18 cellular contexts compared by ENCODE assay signal in the genomic region with DNA sequence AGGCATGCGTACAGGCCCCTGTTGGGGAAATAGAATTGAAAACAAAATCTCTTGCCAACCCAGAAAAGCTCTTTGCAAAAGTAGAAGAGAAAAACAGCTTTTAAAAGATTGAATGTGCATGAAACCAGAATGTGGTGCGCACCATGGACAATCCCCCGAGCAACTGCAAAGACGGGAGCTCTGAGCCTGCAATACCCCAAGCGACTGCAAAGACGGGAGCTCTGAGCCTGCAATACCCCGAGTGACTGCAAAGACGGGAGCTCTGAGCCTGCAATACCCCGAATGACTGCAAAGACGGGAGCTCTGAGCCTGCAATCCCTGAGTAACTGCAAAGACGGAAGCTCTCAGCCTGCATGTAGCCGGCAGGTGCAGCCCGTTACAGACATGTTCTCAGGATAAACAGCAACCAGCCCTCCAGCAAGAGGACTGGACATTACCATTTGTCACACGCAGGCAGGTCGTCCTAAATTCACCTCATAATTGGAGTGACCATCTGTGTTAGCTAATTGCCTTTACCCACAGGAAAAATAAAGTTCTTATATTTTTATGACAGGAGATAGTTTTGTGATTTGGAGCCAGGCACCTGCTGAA. TPM values are rescaled to one million over a fixed set of nuclear protein-coding genes. Genes with fewer than 3 reads are reported as not detected.
DNase-seq lines count a peak whose midpoint lies in the region; ATAC-seq, FAIRE-seq and TF ChIP-seq lines count a peak whose summit lies in the region.
"Had no signal": no experiment of that assay in that cellular context is flagged by ENCODE, and none has a peak within 500 bp of the region (broad histone marks: within the 10 kb centered on the region; RNA-seq: fewer than 3 reads in every experiment).

No MANE protein-coding gene starts in this region.

- H3K4me3 ChIP-seq in K562 (no peak overlapping the region), right lobe of liver (no peak overlapping the region), PC-3 (ENCODE audit: low read length) (no peak overlapping the region)

- no peaks in the 10 kb centered on the region for H3K9me3 ChIP-seq in K562 (replicated peaks; ENCODE audit: control insufficient read depth, insufficient read depth, low read depth, low read length)
- H3K9me3 ChIP-seq in right lobe of liver: no peaks in the 10 kb centered on the region
- H3K9me3 ChIP-seq in PC-3 (ENCODE audit: low read length): no peaks in the 10 kb centered on the region

- WGBS in K562 (ENCODE audit: insufficient coverage, low coverage, missing lambda C conversion rate): 88% methylated on average over 15 of the region's 15 CpGs
- WGBS in right lobe of liver (ENCODE audit: insufficient coverage, low coverage, low lambda C conversion rate, missing lambda C conversion rate): 76% methylated on average over 8 of the region's 15 CpGs

- no peak overlapping the region for H3K4me3 Mint-ChIP-seq in natural killer cell treated with Interleukin-12 subunit alpha and Interleukin-12 subunit beta and Interleukin-15 and Interleukin-18, amount 100 ng/mL, for 72 hours
- no peak overlapping the region for H3K4me3 Mint-ChIP-seq in natural killer cell
- H3K4me3 Mint-ChIP-seq: activated naive CD8-positive, alpha-beta T cell treated with anti-CD3 and anti-CD28 coated beads, Interleukin-2, amount 50 U/mL, for 24 hours had no signal

- H3K9me2 ChIP-seq in PC-3 (replicated peaks; ENCODE audit: low read length): no peaks in the 10 kb centered on the region

- peaks cover 1 to 6% of the 10 kb centered on the region in 2 donors for H3K4me1 Mint-ChIP-seq in natural killer cell treated with Interleukin-12 subunit alpha and Interleukin-12 subunit beta and Interleukin-15 and Interleukin-18, amount 100 ng/mL, for 72 hours (ENCODE audit: low read depth in 2 of 2)
- peaks cover 9 to 11% of the 10 kb centered on the region in 2 donors for H3K4me1 Mint-ChIP-seq in natural killer cell

- no peak for TF ChIP-seq RAD21 in K562 (CRISPR knock-in tag; conservative IDR thresholded peaks at IDR 0.05 in 1 of 2, IDR thresholded peaks at IDR 0.05 in 1 of 2)

- H3K27me3 ChIP-seq in K562 (ENCODE audit: control insufficient read depth in 2 of 2, insufficient read depth in 2 of 2, low read length in 2 of 2) (no peaks in the 10 kb centered on the region), right lobe of liver (no peaks in the 10 kb centered on the region), PC-3 (ENCODE audit: low read length) (no peaks in the 10 kb centered on the region)

- ATAC-seq in natural killer cell treated with Interleukin-12 subunit alpha and Interleukin-12 subunit beta and Interleukin-15 and Interleukin-18, amount 100 ng/mL, for 72 hours: no peak
- ATAC-seq in natural killer cell (no peak), K562 (no peak), right lobe of liver (no peak), PC-3 (no peak)
- ATAC-seq: activated naive CD8-positive, alpha-beta T cell treated with anti-CD3 and anti-CD28 coated beads, Interleukin-2, amount 50 U/mL, for 24 hours had no signal

- intact Hi-C loops in natural killer cell (cut with micrococcal nuclease) (no loop called here), K562 (cut with micrococcal nuclease) (no loop called here), right lobe of liver (cut with DNase I) (no loop called here), PC-3 (cut with micrococcal nuclease) (no loop called here)

- TF ChIP-seq POLR2A in K562 (conservative IDR thresholded peaks at IDR 0.05) (no peak), right lobe of liver (IDR thresholded peaks at IDR 0.05) (no peak)

- BruUV-seq in K562 (replicated peaks; lab: Mats Ljungman, UMichigan): no TSS peak
- no TSS peak for BruUV-seq in PC-3 (replicated peaks; lab: Mats Ljungman, UMichigan)

- CTCF ChIA-PET in K562 (lab: Yijun Ruan, JAX; ENCODE audit: low intra/inter-chr PET ratio): interaction anchor here (0.6 kb wide), 1 partner anchor 52 kb away, joined by 3 read pairs; no protein-coding TSS in a partner anchor
- CTCF ChIA-PET in PC-3 (lab: Charles Lee): no interaction called here

- peaks cover 4 to 37% of the 10 kb centered on the region in 2 experiments for H3K4me1 ChIP-seq in K562 (replicated peaks in 1 of 2; ENCODE audit: control insufficient read depth in 2 of 2, insufficient read depth in 2 of 2, low read length in 2 of 2)
- H3K4me1 ChIP-seq in right lobe of liver: peaks cover 0 to 47% (median 12%) of the 10 kb centered on the region in 4 donors
- peaks cover 8% of the 10 kb centered on the region for H3K4me1 ChIP-seq in PC-3 (ENCODE audit: insufficient read depth, low read length)

- no peaks in the 10 kb centered on the region for H3K9me3 Mint-ChIP-seq in natural killer cell treated with Interleukin-12 subunit alpha and Interleukin-12 subunit beta and Interleukin-15 and Interleukin-18, amount 100 ng/mL, for 72 hours
- H3K9me3 Mint-ChIP-seq in natural killer cell: no peaks in the 10 kb centered on the region
- H3K9me3 Mint-ChIP-seq: activated naive CD8-positive, alpha-beta T cell treated with anti-CD3 and anti-CD28 coated beads, Interleukin-2, amount 50 U/mL, for 24 hours had no signal

- H3K27ac Mint-ChIP-seq in natural killer cell treated with Interleukin-12 subunit alpha and Interleukin-12 subunit beta and Interleukin-15 and Interleukin-18, amount 100 ng/mL, for 72 hours: no peak overlapping the region
- no peak overlapping the region for H3K27ac Mint-ChIP-seq in natural killer cell
- H3K27ac Mint-ChIP-seq: activated naive CD8-positive, alpha-beta T cell treated with anti-CD3 and anti-CD28 coated beads, Interleukin-2, amount 50 U/mL, for 24 hours had no signal

- H4K20me1 ChIP-seq in K562 (replicated peaks; ENCODE audit: control insufficient read depth, insufficient read depth, low read length) (peaks cover 28% of the 10 kb centered on the region), PC-3 (ENCODE audit: low read length) (no peaks in the 10 kb centered on the region)

- in situ Hi-C loops in K562 (cut with MboI): no loop called here

- H3K27me3 Mint-ChIP-seq in natural killer cell treated with Interleukin-12 subunit alpha and Interleukin-12 subunit beta and Interleukin-15 and Interleukin-18, amount 100 ng/mL, for 72 hours: no peaks in the 10 kb centered on the region
- H3K27me3 Mint-ChIP-seq in natural killer cell (ENCODE audit: low read depth in 2 of 2): no peaks in the 10 kb centered on the region
- H3K27me3 Mint-ChIP-seq: activated naive CD8-positive, alpha-beta T cell treated with anti-CD3 and anti-CD28 coated beads, Interleukin-2, amount 50 U/mL, for 24 hours; progenitor cell of endocrine pancreas had no signal

- no peaks in the 10 kb centered on the region for H3K36me3 Mint-ChIP-seq in natural killer cell treated with Interleukin-12 subunit alpha and Interleukin-12 subunit beta and Interleukin-15 and Interleukin-18, amount 100 ng/mL, for 72 hours
- H3K36me3 Mint-ChIP-seq in natural killer cell: no peaks in the 10 kb centered on the region

- peak; percentile 69 for FAIRE-seq in K562 (lab: Jason Lieb, UNC)
- FAIRE-seq: D721Med had no signal

- peaks cover 8% of the 10 kb centered on the region for H3K9me1 ChIP-seq in K562 (ENCODE audit: control insufficient read depth, insufficient read depth, low read length)

- H3K79me2 ChIP-seq in K562 (ENCODE audit: control insufficient read depth, insufficient read depth, low read length) (peaks cover 40% of the 10 kb centered on the region), PC-3 (ENCODE audit: low read length) (no peaks in the 10 kb centered on the region)

- TF ChIP-seq CTCF in natural killer cell (IDR thresholded peaks at IDR 0.05): no peak
- no peak for TF ChIP-seq CTCF in K562 (IDR thresholded peaks at IDR 0.05 in 2 of 3, conservative IDR thresholded peaks at IDR 0.05 in 1 of 3; ENCODE audit: insufficient read depth in 2 of 3, low read depth in 1 of 3, low read length in 3 of 3)
- TF ChIP-seq CTCF in right lobe of liver (IDR thresholded peaks at IDR 0.05): no peak
- no peak for TF ChIP-seq CTCF in PC-3 (conservative IDR thresholded peaks at IDR 0.05; ENCODE audit: low read depth, low read length)

- no peak overlapping the region for H3K4me2 ChIP-seq in K562 (ENCODE audit: insufficient read depth, low read length)
- no peak overlapping the region for H3K4me2 ChIP-seq in PC-3 (ENCODE audit: low read length)

- H3K36me3 ChIP-seq in K562 (ENCODE audit: control insufficient read depth, insufficient read depth, low read length): peaks cover 36% of the 10 kb centered on the region; the same call in 2 of the 3 replicates
- H3K36me3 ChIP-seq in right lobe of liver: no peaks in the 10 kb centered on the region
- H3K36me3 ChIP-seq in PC-3 (ENCODE audit: low read depth, low read length): no peaks in the 10 kb centered on the region

- POLR2A ChIA-PET in K562 (lab: Yijun Ruan, JAX): interaction anchor here (0.7 to 3.0 kb wide), 7 partner anchors 8 to 68 kb away, joined by 3 to 17 read pairs (median 5); a partner anchor contains a TSS
- POLR2A ChIA-PET in PC-3 (lab: Charles Lee; ENCODE audit: unreplicated experiment): no interaction called here

- no peak overlapping the region for H2AFZ ChIP-seq in K562 (ENCODE audit: low read depth, low read length)
- H2AFZ ChIP-seq in PC-3 (ENCODE audit: low read length): no peak overlapping the region

- DNase-seq in natural killer cell treated with Interleukin-12 subunit alpha and Interleukin-12 subunit beta and Interleukin-15 and Interleukin-18, amount 100 ng/mL, for 72 hours (ENCODE audit: low spot score): peak; percentile 8
- DNase-seq in natural killer cell: no peak
- DNase-seq in K562 (ENCODE audit: extremely low read depth in 1 of 4, low spot score in 3 of 4): no peak
- no peak for DNase-seq in right lobe of liver
- DNase-seq in NCI-H345 (lab: John Stamatoyannopoulos, UW): no peak
- no peak for DNase-seq in mesenteric fat pad (ENCODE audit: low spot score)
- DNase-seq in PC-3: no peak
- DNase-seq in NCI-H1105 (lab: John Stamatoyannopoulos, UW): no peak
- DNase-seq: activated CD4-positive, CD25-positive, alpha-beta regulatory T cell; activated naive CD8-positive, alpha-beta T cell treated with anti-CD3 and anti-CD28 coated beads, Interleukin-2, amount 50 U/mL, for 24 hours; cortex of kidney; NCI-H1436; stimulated activated CD4-positive, alpha-beta T cell treated with anti-CD3 and anti-CD28 coated beads, Interleukin-1b, Interleukin-23, amount 100 ng/mL, for 48 hours; stimulated activated CD8-positive, alpha-beta memory T cell treated with anti-CD3 and anti-CD28 coated beads, Interleukin-4, amount 100 ng/mL, for 48 hours; SW 1271 had no signal

- no peak for TF ChIP-seq EP300 in K562 (IDR thresholded peaks at IDR 0.05; ENCODE audit: low read length)

- H3K27ac ChIP-seq in K562 (ENCODE audit: extremely low read depth, low read depth, low read length): no peak overlapping the region
- peak overlapping the region in 2 of 3 donors; percentile 44 to 66 for H3K27ac ChIP-seq in right lobe of liver
- H3K27ac ChIP-seq in PC-3 (ENCODE audit: low read length): no peak overlapping the region

- peak overlapping the region in 1 of 2 experiments; percentile 61; a peak in 1 of 4 replicates for H3K9ac ChIP-seq in K562 (ENCODE audit: insufficient read depth in 1 of 2, low read depth in 2 of 2, low read length in 2 of 2)
- H3K9ac ChIP-seq in PC-3 (ENCODE audit: low read length): no peak overlapping the region

- H3F3A ChIP-seq in PC-3 (ENCODE audit: low read length, unreplicated experiment): no peaks in the 10 kb centered on the region

RNA-seq across cellular contexts. Expression of a gene that starts 6.2 kb away (rescaled TPM):
- total RNA-seq in natural killer cell treated with Interleukin-12 subunit alpha and Interleukin-12 subunit beta and Interleukin-15 and Interleukin-18, amount 100 ng/mL, for 72 hours: 1 to 10 TPM; 4.0 to 5.1 TPM
- 1 to 10 TPM; 1.3 to 2.7 (median 1.6) TPM for total RNA-seq in natural killer cell
- 3.1 and 10.5 TPM in 2 replicates for total RNA-seq in K562 (2011; cell fraction: chromatin; rRNA removed; ENCODE audit: low replicate concordance)
- total RNA-seq in K562 (2011; cell fraction: nucleolus; rRNA removed): 12.0 and 14.7 TPM in 2 replicates
- total RNA-seq in K562 (2011; cell fraction: nucleoplasm; rRNA removed): 5.9 TPM in 2 replicates
- 18.6 and 21.8 TPM in 2 replicates for total RNA-seq in K562 (2014; rRNA removed)
- total RNA-seq in K562 (2014; rRNA removed; fragmentation: Illumina TruSeq; extraction: Trizol): 1.1 and 1.8 TPM in 2 replicates
- total RNA-seq in K562 (2015; rRNA removed; fragmentation: Illumina TruSeq; extraction: Trizol): 5.5 and 5.7 TPM in 2 replicates
- 18.7 and 19.2 TPM in 2 replicates for total RNA-seq in K562 (2021)
- polyA plus RNA-seq in K562 (2011; rRNA removed): 4.9 and 8.3 TPM in 2 replicates
- 7.9 and 29.5 TPM in 2 replicates for polyA plus RNA-seq in K562 (2011; cell fraction: cytosol; rRNA removed)
- polyA plus RNA-seq in K562 (2011; cell fraction: nucleus; rRNA removed): 9.1 and 15.1 TPM in 2 replicates
- polyA plus RNA-seq in K562 (2012): 11.8 and 13.9 TPM in 2 replicates
- polyA plus RNA-seq in K562 (2014; fragmentation: Illumina TruSeq; extraction: Trizol): 1.5 and 3.5 TPM in 2 replicates
- polyA plus RNA-seq in K562 (2014; fragmentation: Nextera tagmentation; extraction: Ambion mirVana): under 1 TPM; 0.04 to 0.20 TPM
- 13.1 and 13.2 TPM in 2 replicates for polyA plus RNA-seq in K562 (2014; rRNA removed)
- polyA minus RNA-seq in K562 (2011; rRNA and poly(A)+ RNA removed): 1.3 and 1.6 TPM in 2 replicates
- 7.2 and 17.1 TPM in 2 replicates for polyA minus RNA-seq in K562 (2011; cell fraction: cytosol; rRNA and poly(A)+ RNA removed)
- polyA minus RNA-seq in K562 (2011; cell fraction: nucleus; rRNA and poly(A)+ RNA removed): 4.3 and 5.3 TPM in 2 replicates
- total RNA-seq in right lobe of liver: 1 to 10 TPM in 3 of 6 experiments, under 1 TPM in 3; 0.44 to 1.6 (median 0.96) TPM
- 1.6 TPM for total RNA-seq in mesenteric fat pad
- total RNA-seq in PC-3 (2014; rRNA removed): 3.7 and 4.7 TPM in 2 replicates

RNA-seq across cellular contexts. Expression of a gene that starts 16.7 kb away (rescaled TPM):
- 10 to 100 TPM; 53.9 to 84.2 TPM for total RNA-seq in natural killer cell treated with Interleukin-12 subunit alpha and Interleukin-12 subunit beta and Interleukin-15 and Interleukin-18, amount 100 ng/mL, for 72 hours
- 10 to 100 TPM; 58.9 to 79.4 (median 76.5) TPM for total RNA-seq in natural killer cell
- total RNA-seq in K562 (2011; cell fraction: chromatin; rRNA removed; ENCODE audit: low replicate concordance): 109 and 296 TPM in 2 replicates
- total RNA-seq in K562 (2011; cell fraction: nucleolus; rRNA removed): 251 and 260 TPM in 2 replicates
- total RNA-seq in K562 (2011; cell fraction: nucleoplasm; rRNA removed): 183 and 184 TPM in 2 replicates
- 212 and 268 TPM in 2 replicates for total RNA-seq in K562 (2014; rRNA removed)
- 46.9 and 56.8 TPM in 2 replicates for total RNA-seq in K562 (2014; rRNA removed; fragmentation: Illumina TruSeq; extraction: Trizol)
- 94.0 and 99.6 TPM in 2 replicates for total RNA-seq in K562 (2015; rRNA removed; fragmentation: Illumina TruSeq; extraction: Trizol)
- 277 and 283 TPM in 2 replicates for total RNA-seq in K562 (2021)
- polyA plus RNA-seq in K562 (2011; rRNA removed): 130 and 189 TPM in 2 replicates
- polyA plus RNA-seq in K562 (2011; cell fraction: cytosol; rRNA removed): 210 and 322 TPM in 2 replicates
- 461 and 543 TPM in 2 replicates for polyA plus RNA-seq in K562 (2011; cell fraction: nucleus; rRNA removed)
- 186 and 202 TPM in 2 replicates for polyA plus RNA-seq in K562 (2012)
- 94.3 and 120 TPM in 2 replicates for polyA plus RNA-seq in K562 (2014; fragmentation: Illumina TruSeq; extraction: Trizol)
- polyA plus RNA-seq in K562 (2014; fragmentation: Nextera tagmentation; extraction: Ambion mirVana): 10 to 100 TPM in 1 of 2 experiments, 1 to 10 TPM in 1; 8.1 to 11.0 TPM
- 209 and 237 TPM in 2 replicates for polyA plus RNA-seq in K562 (2014; rRNA removed)
- polyA minus RNA-seq in K562 (2011; rRNA and poly(A)+ RNA removed): 65.6 and 71.9 TPM in 2 replicates
- 96.6 and 122 TPM in 2 replicates for polyA minus RNA-seq in K562 (2011; cell fraction: cytosol; rRNA and poly(A)+ RNA removed)
- polyA minus RNA-seq in K562 (2011; cell fraction: nucleus; rRNA and poly(A)+ RNA removed): 81.0 and 130 TPM in 2 replicates
- total RNA-seq in right lobe of liver: 100 to 1,000 TPM in 2 of 6 experiments, 10 to 100 TPM in 4; 56.2 to 133 (median 73.5) TPM
- 82.1 TPM for total RNA-seq in mesenteric fat pad
- total RNA-seq in PC-3 (2014; rRNA removed): 124 and 153 TPM in 2 replicates

RNA-seq across cellular contexts. Expression of a gene that starts 43.9 kb away (rescaled TPM):
- not detected for total RNA-seq in natural killer cell treated with Interleukin-12 subunit alpha and Interleukin-12 subunit beta and Interleukin-15 and Interleukin-18, amount 100 ng/mL, for 72 hours
- total RNA-seq in natural killer cell (not detected), K562 (2014; rRNA removed) (not detected in 2 replicates), K562 (2014; rRNA removed; fragmentation: Illumina TruSeq; extraction: Trizol) (not detected in 2 replicates), K562 (2015; rRNA removed; fragmentation: Illumina TruSeq; extraction: Trizol) (not detected in 2 replicates), K562 (2021) (1.7 and 1.8 TPM in 2 replicates), right lobe of liver (100 to 1,000 TPM; 552 to 948 (median 788) TPM), mesenteric fat pad (210 TPM), PC-3 (2014; rRNA removed) (1.6 TPM in 1 of 2 replicates, not detected in the other)
- total RNA-seq in K562 (2011; cell fraction: chromatin; rRNA removed; ENCODE audit: low replicate concordance): not detected in 2 replicates
- total RNA-seq in K562 (2011; cell fraction: nucleolus; rRNA removed): not detected in 2 replicates
- total RNA-seq in K562 (2011; cell fraction: nucleoplasm; rRNA removed): not detected in 2 replicates
- polyA plus RNA-seq in K562 (2011; rRNA removed) (0.11 TPM in 1 of 2 replicates, not detected in the other), K562 (2014; fragmentation: Illumina TruSeq; extraction: Trizol) (not detected in 2 replicates), K562 (2014; fragmentation: Nextera tagmentation; extraction: Ambion mirVana) (not detected), K562 (2014; rRNA removed) (0.23 TPM in 1 of 2 replicates, not detected in the other)
- polyA plus RNA-seq in K562 (2011; cell fraction: cytosol; rRNA removed): 0.51 and 0.55 TPM in 2 replicates
- 0.13 and 0.26 TPM in 2 replicates for polyA plus RNA-seq in K562 (2011; cell fraction: nucleus; rRNA removed)
- 0.21 and 0.33 TPM in 2 replicates for polyA plus RNA-seq in K562 (2012)
- polyA minus RNA-seq in K562 (2011; rRNA and poly(A)+ RNA removed): not detected in 2 replicates
- not detected in 2 replicates for polyA minus RNA-seq in K562 (2011; cell fraction: cytosol; rRNA and poly(A)+ RNA removed)
- not detected in 2 replicates for polyA minus RNA-seq in K562 (2011; cell fraction: nucleus; rRNA and poly(A)+ RNA removed)
- total RNA-seq: OCI-LY7 had no signal

Comparison
In these comparisons a context has a peak if more than half of its experiments do, and no peak if none do; other contexts are left out.
1. H3K27ac ChIP-seq: peak in right lobe of liver (2 of 3); none in K562 (single experiment) and PC-3 (single experiment).
2. RNA of a gene that starts 43.9 kb away (total RNA-seq): 552 to 948 TPM in right lobe of liver and 210 TPM in mesenteric fat pad (single experiment); 1.6 TPM in PC-3, not detected in natural killer cell treated with Interleukin-12 subunit alpha and Interleukin-12 subunit beta and Interleukin-15 and Interleukin-18, amount 100 ng/mL, for 72 hours, not detected in natural killer cell and 1.7 to 1.8 TPM in K562; every median in the first group is over 10 times any median in the second.